12 cellular contexts compared by ENCODE assay signal in genomic region chr15:98896002-98896721, GRCh38.
DNase-seq lines count a peak whose midpoint lies in the region; ATAC-seq and TF ChIP-seq lines count a peak whose summit lies in the region.
"Had no signal": no experiment of that assay in that cellular context is flagged by ENCODE, and none has a peak within 500 bp of the region (broad histone marks: within the 10 kb centered on the region; RNA-seq: fewer than 3 reads in every experiment).

No MANE protein-coding gene starts in this region.

- peak overlapping the region; percentile 99 for H3K27ac ChIP-seq in ACC112 (ENCODE audit: low read depth, low read length)
- H3K27ac ChIP-seq in coronary artery: peak overlapping the region; percentile 62 to 78
- H3K27ac ChIP-seq in mucosa of rectum (ENCODE audit: low read depth in 2 of 2, low read length in 2 of 2): peak overlapping the region; percentile 9 to 50
- H3K27ac ChIP-seq: C4-2B had no signal

- H3K4me3 ChIP-seq in ACC112 (ENCODE audit: low read depth, low read length) (peak overlapping the region; percentile 50), MG63 (no peak overlapping the region), coronary artery (no peak overlapping the region), mucosa of rectum (ENCODE audit: low read length in 2 of 2) (no peak overlapping the region)
- H3K4me3 ChIP-seq: HAP-1 had no signal

- H3K9me3 ChIP-seq in MG63: no peaks in the 10 kb centered on the region
- no peaks in the 10 kb centered on the region for H3K9me3 ChIP-seq in mucosa of rectum (ENCODE audit: control insufficient read depth in 2 of 2, low read length in 2 of 2)
- H3K9me3 ChIP-seq: HAP-1 had no signal

- peak; percentile 56 for DNase-seq in MG63
- DNase-seq in coronary artery (ENCODE audit: low spot score): no peak
- DNase-seq in activated naive CD4-positive, alpha-beta T cell treated with anti-CD3 and anti-CD28 coated beads for 36 hours: no peak
- DNase-seq in cerebellar cortex (ENCODE audit: low spot score): no peak
- no peak for DNase-seq in T-cell
- no peak for DNase-seq in GM10248 (ENCODE audit: extremely low spot score)
- DNase-seq: activated CD4-positive, alpha-beta T cell treated with anti-CD3 and anti-CD28 coated beads, Interleukin-2, amount 50 U/mL, for 48 hours; caudate nucleus had no signal

- H3K4me3 Mint-ChIP-seq in activated naive CD4-positive, alpha-beta T cell treated with anti-CD3 and anti-CD28 coated beads for 36 hours: no peak overlapping the region
- H3K4me3 Mint-ChIP-seq in T-cell: no peak overlapping the region

- H3K4me1 Mint-ChIP-seq in activated naive CD4-positive, alpha-beta T cell treated with anti-CD3 and anti-CD28 coated beads for 36 hours (ENCODE audit: low read depth): no peaks in the 10 kb centered on the region
- peaks cover 0 to 3% (median under 1%) of the 10 kb centered on the region in 3 donors for H3K4me1 Mint-ChIP-seq in T-cell

- no peak overlapping the region for H2AFZ ChIP-seq in ACC112 (ENCODE audit: low read length, unreplicated experiment)

- H3K9me3 Mint-ChIP-seq in activated naive CD4-positive, alpha-beta T cell treated with anti-CD3 and anti-CD28 coated beads for 36 hours: no peaks in the 10 kb centered on the region
- no peaks in the 10 kb centered on the region for H3K9me3 Mint-ChIP-seq in T-cell

- CTCF ChIA-PET in activated naive CD4-positive, alpha-beta T cell treated with anti-CD3 and anti-CD28 coated beads for 36 hours (lab: Charles Lee): interaction anchor here (1.3 to 1.5 kb wide), 2 partner anchors 14 to 180 kb away, joined by 3 to 4 read pairs; no protein-coding TSS in a partner anchor
- CTCF ChIA-PET in T-cell (lab: Charles Lee) (interaction anchor here in 1 of 2 donors (0.6 to 0.8 kb wide), 2 partner anchors 16 to 19 kb away, joined by 3 read pairs; no protein-coding TSS in a partner anchor), GM10248 (lab: Yijun Ruan, JAX) (interaction anchor here (1.8 kb wide), 1 partner anchor 15 kb away, joined by 8 read pairs; no protein-coding TSS in a partner anchor)

- no peak overlapping the region for H3K9ac ChIP-seq in mucosa of rectum (ENCODE audit: low read depth in 1 of 2, low read length in 2 of 2)

- H3K27me3 ChIP-seq in ACC112 (ENCODE audit: insufficient read depth, low read length) (no peaks in the 10 kb centered on the region), MG63 (no peaks in the 10 kb centered on the region), mucosa of rectum (ENCODE audit: control insufficient read depth in 2 of 2, insufficient read depth in 2 of 2, low read length in 2 of 2) (no peaks in the 10 kb centered on the region)

- H3K4me1 ChIP-seq in ACC112 (ENCODE audit: control insufficient read depth, insufficient read depth, low read length, unreplicated experiment) (peaks cover 50% of the 10 kb centered on the region), mucosa of rectum (ENCODE audit: control insufficient read depth in 2 of 2, insufficient read depth in 2 of 2, low read length in 2 of 2) (no peaks in the 10 kb centered on the region)

- intact Hi-C loops in activated naive CD4-positive, alpha-beta T cell treated with anti-CD3 and anti-CD28 coated beads for 36 hours (cut with micrococcal nuclease): no loop called here

- peaks cover 30% of the 10 kb centered on the region for H3K36me3 Mint-ChIP-seq in activated naive CD4-positive, alpha-beta T cell treated with anti-CD3 and anti-CD28 coated beads for 36 hours (ENCODE audit: low read depth)
- peaks cover 28% of the 10 kb centered on the region for H3K36me3 Mint-ChIP-seq in T-cell

- no peak overlapping the region for H3K27ac Mint-ChIP-seq in activated naive CD4-positive, alpha-beta T cell treated with anti-CD3 and anti-CD28 coated beads for 36 hours
- H3K27ac Mint-ChIP-seq in T-cell: no peak overlapping the region

- H3K36me3 ChIP-seq in ACC112 (ENCODE audit: insufficient read depth, low read length) (peaks cover 2% of the 10 kb centered on the region; the same call in 1 of the 2 replicates), MG63 (peaks cover 20% of the 10 kb centered on the region), mucosa of rectum (ENCODE audit: control insufficient read depth in 2 of 2, insufficient read depth in 2 of 2, low read length in 2 of 2) (peaks cover 0 to 11% of the 10 kb centered on the region in 2 donors)

- POLR2A ChIA-PET in T-cell (lab: Charles Lee): no interaction called here
- POLR2A ChIA-PET in GM10248 (lab: Yijun Ruan, JAX): no interaction called here

- TF ChIP-seq CTCF in coronary artery (IDR thresholded peaks at IDR 0.05) (no peak), GM10248 (IDR thresholded peaks at IDR 0.05; ENCODE audit: control extremely low read depth, extremely low read depth, low read depth, missing control alignments) (no peak)

- ATAC-seq in T-cell (replicated peaks in 1 of 4): no peak

- H3K79me2 ChIP-seq in ACC112 (ENCODE audit: control insufficient read depth, insufficient read depth, low read length, unreplicated experiment): peaks cover 29% of the 10 kb centered on the region

- H3K27me3 Mint-ChIP-seq in activated naive CD4-positive, alpha-beta T cell treated with anti-CD3 and anti-CD28 coated beads for 36 hours (ENCODE audit: low read depth): no peaks in the 10 kb centered on the region
- no peaks in the 10 kb centered on the region for H3K27me3 Mint-ChIP-seq in T-cell

Comparison
In these comparisons a context has a peak if more than half of its experiments do, and no peak if none do; other contexts are left out.
1. H3K27ac ChIP-seq: peak in every context shown above with its lines; median percentile 99 in ACC112; 70 in coronary artery; 30 in mucosa of rectum.